Comparison of ENCODE assay signal across 8 cellular contexts in genomic region chr16:70800306-70800705, GRCh38. TPM values are rescaled to one million over a fixed set of nuclear protein-coding genes. Genes with fewer than 3 reads are reported as not detected.
A peak's percentile ranks its signal among the peaks of the same experiment; 100 is the strongest.
DNase-seq lines count a peak whose midpoint lies in the region; ATAC-seq, FAIRE-seq and TF ChIP-seq lines count a peak whose summit lies in the region.

No MANE protein-coding gene starts in this region.

- H3K36me3 Mint-ChIP-seq in activated naive CD8-positive, alpha-beta T cell treated with anti-CD3 and anti-CD28 coated beads, Interleukin-2, amount 50 U/mL, for 24 hours (ENCODE audit: low read depth) = peaks cover 2% of the 10 kb centered on the region

- WGBS in liver = 16% methylated on average over 7 of the region's 7 CpGs
- WGBS in tibial nerve, 2 donors = 17 to 20% methylated on average over 7 of the region's 7 CpGs

- no peak for TF ChIP-seq EP300 in tibial nerve (IDR thresholded peaks at IDR 0.05)

- H3K4me3 ChIP-seq in AG04450 (ENCODE audit: low read depth, low read length) (peak overlapping the region; percentile 96), liver (ENCODE audit: low read depth in 1 of 3, low read length in 3 of 3) (peak overlapping the region; percentile 55 to 92 (median 82)), tibial nerve (peak overlapping the region; percentile 76 to 93 (median 84))

- H3K4me1 ChIP-seq in liver (ENCODE audit: control insufficient read depth in 4 of 4, insufficient read depth in 4 of 4, low read length in 3 of 4) (peaks cover 7 to 21% (median 18%) of the 10 kb centered on the region in 4 donors), tibial nerve (peaks cover 0 to 24% (median 12%) of the 10 kb centered on the region in 4 donors)

- FAIRE-seq in HTR-8/SVneo (lab: Jason Lieb, UNC) = no peak
- FAIRE-seq in RCC 7860 (lab: Jason Lieb, UNC) = no peak

- TF ChIP-seq CTCF in AG04450 (IDR thresholded peaks at IDR 0.05; ENCODE audit: low read depth, low read length) = no peak
- TF ChIP-seq CTCF in liver (IDR thresholded peaks at IDR 0.05; ENCODE audit: low read depth, low read length, missing input control) = no peak
- no peak for TF ChIP-seq CTCF in tibial nerve (IDR thresholded peaks at IDR 0.05)

- H3K4me3 Mint-ChIP-seq in activated naive CD8-positive, alpha-beta T cell treated with anti-CD3 and anti-CD28 coated beads, Interleukin-2, amount 50 U/mL, for 24 hours = peak overlapping the region; percentile 92

- CTCF ChIA-PET in AG04450 (lab: Charles Lee) = no interaction called here

- H3K27ac ChIP-seq in AG04450 (ENCODE audit: low read depth, low read length) (no peak overlapping the region), liver (ENCODE audit: low read depth in 1 of 2, low read length in 2 of 2) (no peak overlapping the region), tibial nerve (peak overlapping the region in 3 of 4 donors; percentile 51 to 80 (median 74))

- TF ChIP-seq RAD21 in liver (IDR thresholded peaks at IDR 0.05) = no peak

- no peaks in the 10 kb centered on the region for H3K27me3 Mint-ChIP-seq in activated naive CD8-positive, alpha-beta T cell treated with anti-CD3 and anti-CD28 coated beads, Interleukin-2, amount 50 U/mL, for 24 hours

- POLR2A ChIA-PET in AG04450 (lab: Yijun Ruan, JAX) = interaction anchor here (1.5 kb wide), 1 partner anchor 22 kb away, joined by 4 read pairs; no protein-coding TSS in a partner anchor

- H3K9me3 ChIP-seq in AG04450 (ENCODE audit: control insufficient read depth, insufficient read depth, low read length) (peaks cover 3% of the 10 kb centered on the region; the same call in 1 of the 2 replicates), liver (ENCODE audit: control insufficient read depth in 4 of 4, low read length in 3 of 4) (peaks cover 0 to 7% (median 2%) of the 10 kb centered on the region in 4 donors), tibial nerve (peaks cover 0 to 8% (median 0%) of the 10 kb centered on the region in 4 donors)

- H3K4me1 Mint-ChIP-seq in activated naive CD8-positive, alpha-beta T cell treated with anti-CD3 and anti-CD28 coated beads, Interleukin-2, amount 50 U/mL, for 24 hours = peaks cover 32% of the 10 kb centered on the region

- peak; percentile 8 for ATAC-seq in HG03025 (IDR thresholded peaks at IDR 0.05; ENCODE audit: low FRiP score, unreplicated experiment)
- peak; percentile 5 for ATAC-seq in activated naive CD8-positive, alpha-beta T cell treated with anti-CD3 and anti-CD28 coated beads, Interleukin-2, amount 50 U/mL, for 24 hours

- H3K36me3 ChIP-seq in liver (ENCODE audit: control insufficient read depth in 4 of 4, insufficient read depth in 3 of 4, low read depth in 1 of 4, low read length in 3 of 4) = no peaks in the 10 kb centered on the region
- peaks cover 0 to 21% (median 0%) of the 10 kb centered on the region in 3 donors for H3K36me3 ChIP-seq in tibial nerve

- peak overlapping the region; percentile 87 for H3K27ac Mint-ChIP-seq in activated naive CD8-positive, alpha-beta T cell treated with anti-CD3 and anti-CD28 coated beads, Interleukin-2, amount 50 U/mL, for 24 hours

- H3K27me3 ChIP-seq in AG04450 (ENCODE audit: control insufficient read depth, insufficient read depth, low read length) (no peaks in the 10 kb centered on the region), liver (ENCODE audit: control insufficient read depth in 4 of 4, insufficient read depth in 4 of 4, low read length in 3 of 4) (no peaks in the 10 kb centered on the region), tibial nerve (no peaks in the 10 kb centered on the region)

- TF ChIP-seq POLR2A in tibial nerve (IDR thresholded peaks at IDR 0.05) = no peak

- DNase-seq in AG04450 (ENCODE audit: low read depth, low spot score) = no peak
- peak; percentile 8 for DNase-seq in activated naive CD8-positive, alpha-beta T cell treated with anti-CD3 and anti-CD28 coated beads, Interleukin-2, amount 50 U/mL, for 24 hours
- no peak for DNase-seq in tibial nerve (ENCODE audit: low spot score in 2 of 2)
- no peak for DNase-seq in HTR-8/SVneo (ENCODE audit: insufficient read length, low spot score)
- no peak for DNase-seq in RCC 7860 (ENCODE audit: low spot score)
- no peak for DNase-seq in H4 (ENCODE audit: low spot score)

- no peaks in the 10 kb centered on the region for H3K9me3 Mint-ChIP-seq in activated naive CD8-positive, alpha-beta T cell treated with anti-CD3 and anti-CD28 coated beads, Interleukin-2, amount 50 U/mL, for 24 hours

- peak overlapping the region; percentile 47 to 80 for H3K9ac ChIP-seq in liver (ENCODE audit: low read depth in 1 of 2, low read length in 2 of 2)

TF ChIP-seq in liver, 16 proteins besides CTCF, POLR2A, EP300 and RAD21:
- TF ChIP-seq HNF4A (conservative IDR thresholded peaks at IDR 0.05) = no peak
- TF ChIP-seq TAF1 (conservative IDR thresholded peaks at IDR 0.05) = no peak
- TF ChIP-seq GABPA (IDR thresholded peaks at IDR 0.05 in 1 of 2, conservative IDR thresholded peaks at IDR 0.05 in 1 of 2) = no peak
- TF ChIP-seq RXRA (IDR thresholded peaks at IDR 0.05) = no peak
- TF ChIP-seq HNF4G (IDR thresholded peaks at IDR 0.05) = no peak
- TF ChIP-seq REST (IDR thresholded peaks at IDR 0.05) = no peak
- no peak for TF ChIP-seq NR2F2 (IDR thresholded peaks at IDR 0.05)
- no peak for TF ChIP-seq FOXA1 (IDR thresholded peaks at IDR 0.05)
- no peak for TF ChIP-seq MAX (IDR thresholded peaks at IDR 0.05)
- no peak for TF ChIP-seq FOXA2 (IDR thresholded peaks at IDR 0.05)
- no peak for TF ChIP-seq EGR1 (IDR thresholded peaks at IDR 0.05; ENCODE audit: low read depth in 2 of 2)
- TF ChIP-seq SP1 (IDR thresholded peaks at IDR 0.05) = no peak
- no peak for TF ChIP-seq ATF3 (IDR thresholded peaks at IDR 0.05)
- no peak for TF ChIP-seq ZBTB33 (IDR thresholded peaks at IDR 0.05)
- TF ChIP-seq YY1 (IDR thresholded peaks at IDR 0.05) = no peak
- no peak for TF ChIP-seq JUND (IDR thresholded peaks at IDR 0.05)

RNA-seq across cellular contexts. Expression of gene VAC14, which starts 0.7 kb away (rescaled TPM):
- polyA plus RNA-seq in AG04450 (2011; rRNA removed) = 30.2 and 38.6 TPM in 2 replicates
- polyA minus RNA-seq in AG04450 (2011; rRNA and poly(A)+ RNA removed) = 49.3 and 61.4 TPM in 2 replicates
- 10 to 100 TPM; 17.7 to 23.3 TPM for total RNA-seq in liver
- polyA plus RNA-seq in liver = 10 to 100 TPM; 16.7 to 29.8 TPM
- total RNA-seq in tibial nerve = 10 to 100 TPM; 25.7 to 49.5 (median 40.4) TPM
- 25.5 and 28.1 TPM in 2 replicates for total RNA-seq in H4 (2014; rRNA removed; shearing (Covaris generic))

Comparison
In these comparisons a context has a peak if more than half of its experiments do, and no peak if none do; other contexts are left out.
1. H3K27ac ChIP-seq: peak in tibial nerve (3 of 4); none in AG04450 (single experiment) and liver (0 of 2).
2. Peak in every context shown above with its lines, with median percentiles within 50 percentile points of each other: H3K4me3 ChIP-seq.